ENCODE assay signal across 8 cellular contexts in genomic region chr21:45363921-45364463, GRCh38. TPM values are rescaled to one million over a fixed set of nuclear protein-coding genes. Genes with fewer than 3 reads are reported as not detected.
A peak's percentile ranks its signal among the peaks of the same experiment; 100 is the strongest.
DNase-seq lines count a peak whose midpoint lies in the region; ATAC-seq and TF ChIP-seq lines count a peak whose summit lies in the region.

No MANE protein-coding gene starts in this region.

- H3K27me3 ChIP-seq in GM23338 (ENCODE audit: insufficient read depth) = no peaks in the 10 kb centered on the region; the same call in 1 of the 2 replicates
- H3K27me3 ChIP-seq in left lung = no peaks in the 10 kb centered on the region

- H3K4me1 Mint-ChIP-seq in GM23338 (peaks cover 66% of the 10 kb centered on the region), T-helper 17 cell (peaks cover 6% of the 10 kb centered on the region)

- H2AFZ ChIP-seq in GM23338 = no peak overlapping the region; the same call in 1 of the 2 replicates

- H3K36me3 ChIP-seq in GM23338 (ENCODE audit: insufficient read depth) (no peaks in the 10 kb centered on the region), left lung (no peaks in the 10 kb centered on the region)

- H3K4me3 Mint-ChIP-seq in GM23338 = no peak overlapping the region; the same call in 2 of the 3 replicates
- peak overlapping the region; percentile 72 for H3K4me3 Mint-ChIP-seq in T-helper 17 cell

- TF ChIP-seq POLR2A in GM18505 (IDR thresholded peaks at IDR 0.05; ENCODE audit: borderline replicate concordance, extremely low read depth, insufficient read depth, insufficient read length) = no peak

- H3K9me3 ChIP-seq in T-helper 17 cell (ENCODE audit: control insufficient read depth, low read length, poor library complexity, severe bottlenecking) = no peaks in the 10 kb centered on the region
- H3K9me3 ChIP-seq in left lung = no peaks in the 10 kb centered on the region

- H3K79me2 ChIP-seq in GM23338 (replicated peaks; ENCODE audit: insufficient read depth) = no peaks in the 10 kb centered on the region

- no peak for DNase-seq in GM23338 (ENCODE audit: low spot score)
- no peak for DNase-seq in T-helper 17 cell
- peak; percentile 54 for DNase-seq in cerebellum (ENCODE audit: low spot score)
- DNase-seq in left lung = peak; percentile 76 to 77
- peak; percentile 34 for DNase-seq in stimulated activated CD4-positive, alpha-beta T cell treated with anti-CD3 and anti-CD28 coated beads, Interleukin-4, amount 100 ng/mL, for 1 hour

- H3F3A ChIP-seq in GM23338 (replicated peaks; ENCODE audit: low read depth) = 0 out of 2 replicates have a peak, but pooled peaks cover 4% of the 10 kb centered on the region

- H3K27ac ChIP-seq in GM23338 (ENCODE audit: low read depth) (no peak overlapping the region), left lung (peak overlapping the region; percentile 82 to 93)

- peaks cover 33% of the 10 kb centered on the region for H3K27me3 Mint-ChIP-seq in GM23338 (ENCODE audit: insufficient read depth, low read depth, poor library complexity)
- peaks cover 36% of the 10 kb centered on the region for H3K27me3 Mint-ChIP-seq in T-helper 17 cell

- intact Hi-C loops in left lung (cut with DNase I) = no loop called here

- TF ChIP-seq CTCF in GM23338 (conservative IDR thresholded peaks at IDR 0.05; ENCODE audit: low read depth in 2 of 2) (no peak), left lung (IDR thresholded peaks at IDR 0.05) (no peak)

- H3K27ac Mint-ChIP-seq in GM23338 (peak overlapping the region; percentile 66; the same call in 1 of the 2 replicates), T-helper 17 cell (peak overlapping the region; percentile 34)

- no peaks in the 10 kb centered on the region for H3K9me3 Mint-ChIP-seq in GM23338

- H3K36me3 Mint-ChIP-seq in GM23338 (ENCODE audit: low read depth) (no peaks in the 10 kb centered on the region; the same call in 2 of the 3 replicates), T-helper 17 cell (ENCODE audit: low read depth) (no peaks in the 10 kb centered on the region)

- H3K9me2 ChIP-seq in GM23338 (ENCODE audit: insufficient read depth) = no peaks in the 10 kb centered on the region

- H3K4me2 ChIP-seq in GM23338 = no peak overlapping the region

- H3K4me1 ChIP-seq in GM23338 (ENCODE audit: insufficient read depth) = peaks cover 15% of the 10 kb centered on the region
- peaks cover 13 to 28% of the 10 kb centered on the region in 2 donors for H3K4me1 ChIP-seq in left lung

- no peaks in the 10 kb centered on the region for H4K20me1 ChIP-seq in GM23338 (replicated peaks; ENCODE audit: insufficient read depth)

- ATAC-seq in GM23338 = no peak
- ATAC-seq in T-helper 17 cell = no peak
- peak; percentile 79 for ATAC-seq in left lung
- ATAC-seq in GM21390 (IDR thresholded peaks at IDR 0.05; ENCODE audit: unreplicated experiment) = no peak
- ATAC-seq in GM18505 (IDR thresholded peaks at IDR 0.05; ENCODE audit: unreplicated experiment) = no peak
- ATAC-seq in HG02571 (IDR thresholded peaks at IDR 0.05; ENCODE audit: unreplicated experiment) = no peak

- H3K4me3 ChIP-seq in GM23338 (no peak overlapping the region), left lung (no peak overlapping the region)

TF ChIP-seq in GM23338, 12 proteins besides CTCF, POLR2A, EP300 and RAD21 (continues in another document):
- TF ChIP-seq ZNF114 (CRISPR knock-in tag; IDR thresholded peaks at IDR 0.05) (no peak), ZNF462 (CRISPR knock-in tag; IDR thresholded peaks at IDR 0.05) (no peak), EZH2 (IDR thresholded peaks at IDR 0.05; ENCODE audit: low read depth, unreplicated experiment) (no peak), ZNF331 (CRISPR knock-in tag; IDR thresholded peaks at IDR 0.05; ENCODE audit: low read depth) (no peak), STAT1 (IDR thresholded peaks at IDR 0.05; ENCODE audit: unreplicated experiment) (no peak), NANOG (IDR thresholded peaks at IDR 0.05; ENCODE audit: borderline replicate concordance) (no peak), POLR2AphosphoS5 (IDR thresholded peaks at IDR 0.05; ENCODE audit: low read depth) (no peak), JUNB (IDR thresholded peaks at IDR 0.05; ENCODE audit: unreplicated experiment) (no peak), EZH2phosphoT487 (IDR thresholded peaks at IDR 0.05; ENCODE audit: unreplicated experiment) (no peak), ETS1 (IDR thresholded peaks at IDR 0.05) (no peak)

RNA-seq across cellular contexts. Expression of gene COL18A1, which starts 41.0 kb away (rescaled TPM):
- total RNA-seq in GM23338 (2014; rRNA removed; shearing (Covaris generic)) = 287 and 430 TPM in 2 replicates
- 38.4 and 45.1 TPM in 2 replicates for polyA plus RNA-seq in GM23338 (2016; fragmentation: Nextera tagmentation; extraction: Ambion mirVana)
- total RNA-seq in T-helper 17 cell = 10 to 100 TPM in 1 of 2 donors, 1 to 10 TPM in 1; 5.4 to 17.1 TPM
- 25.2 TPM for total RNA-seq in cerebellum
- total RNA-seq in left lung = 10 to 100 TPM; 64.8 to 90.2 TPM

Comparison
In these comparisons a context has a peak if more than half of its experiments do, and no peak if none do; other contexts are left out.
1. DNase-seq: peak in cerebellum (single experiment), left lung (2 of 2) and stimulated activated CD4-positive, alpha-beta T cell treated with anti-CD3 and anti-CD28 coated beads, Interleukin-4, amount 100 ng/mL, for 1 hour (single experiment); none in GM23338 (single experiment) and T-helper 17 cell (0 of 3).